Comparison of ENCODE assay signal across 28 cellular contexts in genomic region chr11:84854498-84854880, GRCh38.
"Had no signal": no experiment of that assay in that cellular context is flagged by ENCODE, and none has a peak within 500 bp of the region (broad histone marks: within the 10 kb centered on the region; RNA-seq: fewer than 3 reads in every experiment).

No MANE protein-coding gene starts in this region.

- H3K27ac ChIP-seq: body of pancreas, cardiac muscle cell, colonic mucosa, neural progenitor cell, right atrium auricular region, spleen, suprapubic skin, tibial artery, VCaP had no signal

- H3K9me3 ChIP-seq: body of pancreas, colonic mucosa, right atrium auricular region, spleen, suprapubic skin, tibial artery had no signal

- H3K4me2 ChIP-seq: neural progenitor cell had no signal

- ATAC-seq: body of pancreas; esophagus mucosa; left cardiac atrium; left ventricle myocardium superior; naive thymus-derived CD8-positive, alpha-beta T cell had no signal

- H3K4me1 ChIP-seq: body of pancreas, colonic mucosa, spleen, suprapubic skin had no signal

- H3K36me3 ChIP-seq: cardiac muscle cell, colonic mucosa, neural progenitor cell, right atrium auricular region, spleen, suprapubic skin, tibial artery had no signal

- FAIRE-seq: islet of Langerhans, TTC549 had no signal

- DNase-seq: activated CD4-positive, alpha-beta T cell treated with anti-CD3 and anti-CD28 coated beads for 4 hours; activated CD4-positive, alpha-beta T cell treated with anti-CD3 and anti-CD28 coated beads, Interleukin-2, amount 50 U/mL, for 4 hours; activated CD8-positive, alpha-beta memory T cell treated with anti-CD3 and anti-CD28 coated beads for 24 hours; activated effector memory CD4-positive, alpha-beta T cell treated with Interleukin-2 at 50 U/mL for 16 hours; activated naive CD4-positive, alpha-beta T cell treated with Interleukin-2 at 50 U/mL for 16 hours; anterior cingulate cortex; body of pancreas; cerebellar nuclear complex; colonic mucosa; effector memory CD4-positive, alpha-beta T cell; foreskin melanocyte; left cardiac atrium; left ventricle myocardium superior; midbrain; naive thymus-derived CD8-positive, alpha-beta T cell; occipital lobe; spleen; stimulated activated naive CD4-positive, alpha-beta T cell; T-helper 9 cell; tibial artery had no signal

- H3K4me3 ChIP-seq: body of pancreas, cardiac muscle cell, colonic mucosa, neural progenitor cell, right atrium auricular region, spleen, suprapubic skin, tibial artery had no signal

- H2AFZ ChIP-seq: neural progenitor cell had no signal

- H3K9ac ChIP-seq: neural progenitor cell had no signal

- H3K27me3 ChIP-seq: body of pancreas, cardiac muscle cell, colonic mucosa, neural progenitor cell, right atrium auricular region, spleen, suprapubic skin, tibial artery had no signal
